Comparison of ENCODE assay signal across 3 cellular contexts in the genomic region with DNA sequence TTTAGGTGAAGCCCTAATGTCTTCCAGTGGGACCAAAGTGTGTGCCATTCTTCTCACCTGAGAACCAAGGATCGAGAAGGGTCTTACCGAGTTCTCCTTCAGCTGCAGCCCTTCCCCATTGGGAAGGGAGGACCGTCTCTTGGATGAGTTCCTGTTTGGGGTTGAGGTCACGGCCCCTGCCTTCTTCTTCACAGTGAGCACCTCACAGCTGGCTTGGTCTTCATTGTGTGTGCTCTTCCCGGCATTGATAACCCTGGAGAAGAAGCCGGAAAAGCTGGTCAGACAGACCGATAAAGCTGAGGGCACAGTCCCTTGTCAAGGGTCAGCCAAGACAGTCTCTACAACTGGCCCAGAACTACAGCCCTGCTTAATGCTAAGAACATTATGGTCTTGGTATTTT.
A peak's percentile ranks its signal among the peaks of the same experiment; 100 is the strongest.
TF ChIP-seq lines count a peak whose summit lies in the region.

No MANE protein-coding gene starts in this region.

TF ChIP-seq in liver, 16 proteins besides CTCF, POLR2A, EP300 and RAD21:
- TF ChIP-seq FOXA2 (IDR thresholded peaks at IDR 0.05) (no peak), YY1 (IDR thresholded peaks at IDR 0.05) (no peak), NR2F2 (IDR thresholded peaks at IDR 0.05) (peak; percentile 78)

TF ChIP-seq in HepG2, 621 proteins besides CTCF, POLR2A, EP300 and RAD21 (continues in another document):
- TF ChIP-seq FOXK2 (IDR thresholded peaks at IDR 0.05), result no peak
- TF ChIP-seq FOXK1 (CRISPR knock-in tag; IDR thresholded peaks at IDR 0.05; ENCODE audit: borderline replicate concordance, low read depth), result no peak
- no peak for TF ChIP-seq JARID2 (CRISPR knock-in tag; IDR thresholded peaks at IDR 0.05; ENCODE audit: insufficient replicate concordance)
- TF ChIP-seq NFATC3 (CRISPR knock-in tag; IDR thresholded peaks at IDR 0.05), result no peak
- TF ChIP-seq ZNF83 (CRISPR knock-in tag; IDR thresholded peaks at IDR 0.05; ENCODE audit: borderline replicate concordance), result no peak
- no peak for TF ChIP-seq DNMT1 (CRISPR knock-in tag; IDR thresholded peaks at IDR 0.05)
- no peak for TF ChIP-seq ZNF740 (CRISPR knock-in tag; IDR thresholded peaks at IDR 0.05)
- no peak for TF ChIP-seq MAFG (CRISPR knock-in tag; IDR thresholded peaks at IDR 0.05)
- no peak for TF ChIP-seq HMGA1 (CRISPR knock-in tag; conservative IDR thresholded peaks at IDR 0.05)
- TF ChIP-seq NONO (IDR thresholded peaks at IDR 0.05), result no peak
- no peak for TF ChIP-seq NONO (CRISPR knock-in tag; conservative IDR thresholded peaks at IDR 0.05)
- no peak for TF ChIP-seq ZNF589 (CRISPR knock-in tag; conservative IDR thresholded peaks at IDR 0.05)
- no peak for TF ChIP-seq FOXC1 (CRISPR knock-in tag; IDR thresholded peaks at IDR 0.05; ENCODE audit: borderline replicate concordance)
- TF ChIP-seq ZNF280D (CRISPR knock-in tag; IDR thresholded peaks at IDR 0.05), result no peak
- no peak for TF ChIP-seq ARNT (IDR thresholded peaks at IDR 0.05)
- TF ChIP-seq, protein P1, sequence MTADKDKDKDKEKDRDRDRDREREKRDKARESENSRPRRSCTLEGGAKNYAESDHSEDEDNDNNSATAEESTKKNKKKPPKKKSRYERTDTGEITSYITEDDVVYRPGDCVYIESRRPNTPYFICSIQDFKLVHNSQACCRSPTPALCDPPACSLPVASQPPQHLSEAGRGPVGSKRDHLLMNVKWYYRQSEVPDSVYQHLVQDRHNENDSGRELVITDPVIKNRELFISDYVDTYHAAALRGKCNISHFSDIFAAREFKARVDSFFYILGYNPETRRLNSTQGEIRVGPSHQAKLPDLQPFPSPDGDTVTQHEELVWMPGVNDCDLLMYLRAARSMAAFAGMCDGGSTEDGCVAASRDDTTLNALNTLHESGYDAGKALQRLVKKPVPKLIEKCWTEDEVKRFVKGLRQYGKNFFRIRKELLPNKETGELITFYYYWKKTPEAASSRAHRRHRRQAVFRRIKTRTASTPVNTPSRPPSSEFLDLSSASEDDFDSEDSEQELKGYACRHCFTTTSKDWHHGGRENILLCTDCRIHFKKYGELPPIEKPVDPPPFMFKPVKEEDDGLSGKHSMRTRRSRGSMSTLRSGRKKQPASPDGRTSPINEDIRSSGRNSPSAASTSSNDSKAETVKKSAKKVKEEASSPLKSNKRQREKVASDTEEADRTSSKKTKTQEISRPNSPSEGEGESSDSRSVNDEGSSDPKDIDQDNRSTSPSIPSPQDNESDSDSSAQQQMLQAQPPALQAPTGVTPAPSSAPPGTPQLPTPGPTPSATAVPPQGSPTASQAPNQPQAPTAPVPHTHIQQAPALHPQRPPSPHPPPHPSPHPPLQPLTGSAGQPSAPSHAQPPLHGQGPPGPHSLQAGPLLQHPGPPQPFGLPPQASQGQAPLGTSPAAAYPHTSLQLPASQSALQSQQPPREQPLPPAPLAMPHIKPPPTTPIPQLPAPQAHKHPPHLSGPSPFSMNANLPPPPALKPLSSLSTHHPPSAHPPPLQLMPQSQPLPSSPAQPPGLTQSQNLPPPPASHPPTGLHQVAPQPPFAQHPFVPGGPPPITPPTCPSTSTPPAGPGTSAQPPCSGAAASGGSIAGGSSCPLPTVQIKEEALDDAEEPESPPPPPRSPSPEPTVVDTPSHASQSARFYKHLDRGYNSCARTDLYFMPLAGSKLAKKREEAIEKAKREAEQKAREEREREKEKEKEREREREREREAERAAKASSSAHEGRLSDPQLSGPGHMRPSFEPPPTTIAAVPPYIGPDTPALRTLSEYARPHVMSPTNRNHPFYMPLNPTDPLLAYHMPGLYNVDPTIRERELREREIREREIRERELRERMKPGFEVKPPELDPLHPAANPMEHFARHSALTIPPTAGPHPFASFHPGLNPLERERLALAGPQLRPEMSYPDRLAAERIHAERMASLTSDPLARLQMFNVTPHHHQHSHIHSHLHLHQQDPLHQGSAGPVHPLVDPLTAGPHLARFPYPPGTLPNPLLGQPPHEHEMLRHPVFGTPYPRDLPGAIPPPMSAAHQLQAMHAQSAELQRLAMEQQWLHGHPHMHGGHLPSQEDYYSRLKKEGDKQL (CRISPR knock-in tag; IDR thresholded peaks at IDR 0.05; ENCODE audit: low read depth), result no peak
- no peak for TF ChIP-seq CBX2 (IDR thresholded peaks at IDR 0.05; ENCODE audit: low read depth, low read length)
- no peak for TF ChIP-seq CBX2 (CRISPR knock-in tag; IDR thresholded peaks at IDR 0.05; ENCODE audit: low read depth)

TF ChIP-seq in H1, 55 proteins besides CTCF, POLR2A, EP300 and RAD21:
- TF ChIP-seq HDAC2 (IDR thresholded peaks at IDR 0.05; ENCODE audit: borderline replicate concordance in 1 of 2, low read depth in 2 of 2, low read length in 2 of 2), result no peak
- TF ChIP-seq CEBPB (IDR thresholded peaks at IDR 0.05; ENCODE audit: low read depth, low read length), result no peak
- TF ChIP-seq TCF12 (IDR thresholded peaks at IDR 0.05; ENCODE audit: low read depth, low read length), result no peak
- no peak for TF ChIP-seq TAF7 (optimal IDR thresholded peaks at IDR 0.05; ENCODE audit: borderline replicate concordance, low read depth, low read length)
- no peak for TF ChIP-seq POU5F1 (IDR thresholded peaks at IDR 0.05; ENCODE audit: low read depth, low read length)
- no peak for TF ChIP-seq GTF2F1 (IDR thresholded peaks at IDR 0.05; ENCODE audit: borderline replicate concordance, low read depth, low read length)
TF ChIP-seq in H1: peak in this region for 0.
